19 cellular contexts compared by ENCODE assay signal in genomic region chr17:22278302-22279275, GRCh38.
"Had no signal": no experiment of that assay in that cellular context is flagged by ENCODE, and none has a peak within 500 bp of the region (broad histone marks: within the 10 kb centered on the region; RNA-seq: fewer than 3 reads in every experiment).

No MANE protein-coding gene starts in this region.

- H3K4me1 ChIP-seq: adrenal gland, esophagus muscularis mucosa, gastroesophageal sphincter, pancreas, suprapubic skin, transverse colon had no signal

- ATAC-seq: activated naive CD4-positive, alpha-beta T cell treated with anti-CD3 and anti-CD28 coated beads, Interleukin-2, amount 50 U/mL, for 72 hours; activated T-cell treated with anti-CD3 and anti-CD28 coated beads, Interleukin-2, amount 50 U/mL, for 4 hours; gastroesophageal sphincter; natural killer cell; pancreas; stimulated activated naive CD8-positive, alpha-beta T cell treated with anti-CD3 and anti-CD28 coated beads, Interleukin-15, Interleukin-2, amounts not matched to agents 100 U/mL and 50 U/mL, for 24 hours; T-helper 17 cell had no signal

- H3K27me3 ChIP-seq: adrenal gland, pancreas, suprapubic skin, transverse colon had no signal

- DNase-seq: activated CD4-positive, alpha-beta memory T cell treated with anti-CD3 and anti-CD28 coated beads for 36 hours; activated CD4-positive, alpha-beta T cell treated with anti-CD3 and anti-CD28 coated beads for 4 hours; activated gamma-delta T cell; activated T-cell treated with anti-CD3 and anti-CD28 coated beads, Interleukin-2, amount 50 U/mL, for 4 hours; dermis blood vessel endothelial cell; effector memory CD4-positive, alpha-beta T cell; immature natural killer cell; natural killer cell; stimulated activated CD4-positive, alpha-beta T cell treated with anti-CD3 and anti-CD28 coated beads, Interleukin-2, amount 100 ng/mL, for 24 hours; stimulated activated naive CD8-positive, alpha-beta T cell treated with anti-CD3 and anti-CD28 coated beads, Interleukin-15, Interleukin-2, amounts not matched to agents 100 U/mL and 50 U/mL, for 24 hours; T-helper 17 cell; transverse colon had no signal

- H3K9me3 ChIP-seq: adrenal gland, esophagus muscularis mucosa, gastroesophageal sphincter, pancreas, suprapubic skin had no signal

- H3K27ac ChIP-seq: adrenal gland, esophagus muscularis mucosa, gastroesophageal sphincter, pancreas, suprapubic skin, transverse colon, VCaP had no signal

- H3K4me3 ChIP-seq: adrenal gland, esophagus muscularis mucosa, gastroesophageal sphincter, pancreas, suprapubic skin, transverse colon had no signal

- H3K36me3 ChIP-seq: adrenal gland, esophagus muscularis mucosa, gastroesophageal sphincter, pancreas, suprapubic skin, transverse colon had no signal
